Comparison of ENCODE assay signal across 1 cellular context in genomic region chr11:47187723-47188122, GRCh38.
TF ChIP-seq lines count a peak whose summit lies in the region.

No MANE protein-coding gene starts in this region.

TF ChIP-seq in endothelial cell of umbilical vein, 7 proteins besides CTCF, POLR2A, EP300 and RAD21:
- TF ChIP-seq JUN (IDR thresholded peaks at IDR 0.05; ENCODE audit: borderline replicate concordance, insufficient read depth, insufficient read length, low read depth) = no peak
- no peak for TF ChIP-seq POLR2AphosphoS5 (IDR thresholded peaks at IDR 0.05; ENCODE audit: insufficient read depth, low read depth, low read length)
- no peak for TF ChIP-seq MYC (IDR thresholded peaks at IDR 0.05; ENCODE audit: low read depth, low read length)
- TF ChIP-seq MAX (IDR thresholded peaks at IDR 0.05; ENCODE audit: insufficient read depth, insufficient read length) = no peak
- TF ChIP-seq EZH2 (IDR thresholded peaks at IDR 0.05; ENCODE audit: borderline replicate concordance, low read depth, low read length, severe bottlenecking) = no peak
- no peak for TF ChIP-seq GATA2 (IDR thresholded peaks at IDR 0.05; ENCODE audit: insufficient read depth, insufficient read length, low read depth, low read length)
- TF ChIP-seq FOS (IDR thresholded peaks at IDR 0.05; ENCODE audit: borderline replicate concordance, insufficient read depth, low read length) = no peak
